ENCODE assay signal across 2 cellular contexts in genomic region chr13:93814658-93815057, GRCh38.
TF ChIP-seq lines count a peak whose summit lies in the region.

No MANE protein-coding gene starts in this region.

TF ChIP-seq in SK-N-SH treated with all-trans-retinoic acid at 6 μM for 48 hours, 23 proteins besides CTCF, POLR2A, EP300 and RAD21 (continued from another document):
- TF ChIP-seq CREB5 (CRISPR knock-in tag; IDR thresholded peaks at IDR 0.05; ENCODE audit: low read depth) (no peak), GLIS3 (CRISPR knock-in tag; IDR thresholded peaks at IDR 0.05) (no peak), ZC3H10 (CRISPR knock-in tag; IDR thresholded peaks at IDR 0.05) (no peak), TSHZ2 (CRISPR knock-in tag; IDR thresholded peaks at IDR 0.05) (no peak)
- TF ChIP-seq, protein P1, sequence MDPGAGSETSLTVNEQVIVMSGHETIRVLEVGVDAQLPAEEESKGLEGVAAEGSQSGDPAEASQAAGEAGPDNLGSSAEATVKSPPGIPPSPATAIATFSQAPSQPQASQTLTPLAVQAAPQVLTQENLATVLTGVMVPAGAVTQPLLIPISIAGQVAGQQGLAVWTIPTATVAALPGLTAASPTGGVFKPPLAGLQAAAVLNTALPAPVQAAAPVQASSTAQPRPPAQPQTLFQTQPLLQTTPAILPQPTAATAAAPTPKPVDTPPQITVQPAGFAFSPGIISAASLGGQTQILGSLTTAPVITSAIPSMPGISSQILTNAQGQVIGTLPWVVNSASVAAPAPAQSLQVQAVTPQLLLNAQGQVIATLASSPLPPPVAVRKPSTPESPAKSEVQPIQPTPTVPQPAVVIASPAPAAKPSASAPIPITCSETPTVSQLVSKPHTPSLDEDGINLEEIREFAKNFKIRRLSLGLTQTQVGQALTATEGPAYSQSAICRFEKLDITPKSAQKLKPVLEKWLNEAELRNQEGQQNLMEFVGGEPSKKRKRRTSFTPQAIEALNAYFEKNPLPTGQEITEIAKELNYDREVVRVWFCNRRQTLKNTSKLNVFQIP (CRISPR knock-in tag; IDR thresholded peaks at IDR 0.05; ENCODE audit: borderline replicate concordance, low read depth) = no peak

TF ChIP-seq in WTC11, 78 proteins besides CTCF, POLR2A, EP300 and RAD21 (continued from another document):
- TF ChIP-seq ATF2 (CRISPR knock-in tag; IDR thresholded peaks at IDR 0.05; ENCODE audit: borderline replicate concordance, low read depth) = no peak
- TF ChIP-seq ZSCAN18 (CRISPR knock-in tag; IDR thresholded peaks at IDR 0.05) = no peak
- no peak for TF ChIP-seq ETV6 (CRISPR knock-in tag; IDR thresholded peaks at IDR 0.05)
- no peak for TF ChIP-seq ARID4B (CRISPR knock-in tag; IDR thresholded peaks at IDR 0.05; ENCODE audit: borderline replicate concordance)
- TF ChIP-seq, protein P2, sequence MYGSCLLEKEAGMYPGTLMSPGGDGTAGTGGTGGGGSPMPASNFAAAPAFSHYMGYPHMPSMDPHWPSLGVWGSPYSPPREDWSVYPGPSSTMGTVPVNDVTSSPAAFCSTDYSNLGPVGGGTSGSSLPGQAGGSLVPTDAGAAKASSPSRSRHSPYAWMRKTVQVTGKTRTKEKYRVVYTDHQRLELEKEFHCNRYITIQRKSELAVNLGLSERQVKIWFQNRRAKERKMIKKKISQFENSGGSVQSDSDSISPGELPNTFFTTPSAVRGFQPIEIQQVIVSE (CRISPR knock-in tag; IDR thresholded peaks at IDR 0.05; ENCODE audit: borderline replicate concordance) = no peak
- no peak for TF ChIP-seq PREB (CRISPR knock-in tag; IDR thresholded peaks at IDR 0.05; ENCODE audit: borderline replicate concordance)
- TF ChIP-seq, protein P3, sequence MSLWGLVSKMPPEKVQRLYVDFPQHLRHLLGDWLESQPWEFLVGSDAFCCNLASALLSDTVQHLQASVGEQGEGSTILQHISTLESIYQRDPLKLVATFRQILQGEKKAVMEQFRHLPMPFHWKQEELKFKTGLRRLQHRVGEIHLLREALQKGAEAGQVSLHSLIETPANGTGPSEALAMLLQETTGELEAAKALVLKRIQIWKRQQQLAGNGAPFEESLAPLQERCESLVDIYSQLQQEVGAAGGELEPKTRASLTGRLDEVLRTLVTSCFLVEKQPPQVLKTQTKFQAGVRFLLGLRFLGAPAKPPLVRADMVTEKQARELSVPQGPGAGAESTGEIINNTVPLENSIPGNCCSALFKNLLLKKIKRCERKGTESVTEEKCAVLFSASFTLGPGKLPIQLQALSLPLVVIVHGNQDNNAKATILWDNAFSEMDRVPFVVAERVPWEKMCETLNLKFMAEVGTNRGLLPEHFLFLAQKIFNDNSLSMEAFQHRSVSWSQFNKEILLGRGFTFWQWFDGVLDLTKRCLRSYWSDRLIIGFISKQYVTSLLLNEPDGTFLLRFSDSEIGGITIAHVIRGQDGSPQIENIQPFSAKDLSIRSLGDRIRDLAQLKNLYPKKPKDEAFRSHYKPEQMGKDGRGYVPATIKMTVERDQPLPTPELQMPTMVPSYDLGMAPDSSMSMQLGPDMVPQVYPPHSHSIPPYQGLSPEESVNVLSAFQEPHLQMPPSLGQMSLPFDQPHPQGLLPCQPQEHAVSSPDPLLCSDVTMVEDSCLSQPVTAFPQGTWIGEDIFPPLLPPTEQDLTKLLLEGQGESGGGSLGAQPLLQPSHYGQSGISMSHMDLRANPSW (CRISPR knock-in tag; conservative IDR thresholded peaks at IDR 0.05; ENCODE audit: low read depth) = no peak
- no peak for TF ChIP-seq SMAD4 (CRISPR knock-in tag; IDR thresholded peaks at IDR 0.05)
- TF ChIP-seq JAZF1 (CRISPR knock-in tag; IDR thresholded peaks at IDR 0.05) = no peak
- TF ChIP-seq CREB1 (CRISPR knock-in tag; IDR thresholded peaks at IDR 0.05) = no peak
